ENCODE assay signal across 17 cellular contexts in the genomic region with DNA sequence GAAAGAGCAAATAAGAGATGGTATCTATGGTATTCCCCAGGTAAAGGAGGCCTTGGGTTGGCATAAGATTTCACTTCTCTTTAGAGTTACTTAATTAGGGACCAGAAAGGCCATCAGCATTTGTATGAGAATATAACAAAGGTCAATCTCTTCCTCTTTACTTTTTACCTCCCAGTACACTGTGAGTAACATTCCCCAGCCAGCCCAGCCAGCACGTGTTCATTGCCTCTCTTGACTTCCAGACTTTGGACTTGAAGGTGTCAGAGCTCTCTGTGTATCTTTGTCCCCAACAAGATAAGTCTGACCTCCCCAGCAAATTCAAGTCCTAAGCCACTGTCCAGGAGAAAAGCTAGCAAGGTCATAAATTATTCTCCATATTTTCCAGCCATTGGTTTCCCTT.
DNase-seq lines count a peak whose midpoint lies in the region; ATAC-seq, FAIRE-seq and TF ChIP-seq lines count a peak whose summit lies in the region.
"Had no signal": no experiment of that assay in that cellular context is flagged by ENCODE, and none has a peak within 500 bp of the region (broad histone marks: within the 10 kb centered on the region; RNA-seq: fewer than 3 reads in every experiment).

No MANE protein-coding gene starts in this region.

- no peaks in the 10 kb centered on the region for H4K20me1 ChIP-seq in HepG2 (ENCODE audit: insufficient read depth, low read length)
- no peaks in the 10 kb centered on the region for H4K20me1 ChIP-seq in hepatocyte (ENCODE audit: insufficient read depth, poor library complexity, severe bottlenecking)

- H2AFZ ChIP-seq in HepG2 (ENCODE audit: low read length) = no peak overlapping the region
- H2AFZ ChIP-seq in hepatocyte = no peak overlapping the region

- H3K79me2 ChIP-seq in HepG2 (ENCODE audit: insufficient read depth, low read length) (no peaks in the 10 kb centered on the region), hepatocyte (no peaks in the 10 kb centered on the region)

- intact Hi-C loops in HepG2 (cut with micrococcal nuclease; ENCODE audit: unreplicated experiment) = no loop called here

- no TSS peak for BruUV-seq in HepG2 (replicated peaks; lab: Mats Ljungman, UMichigan)

- no peaks in the 10 kb centered on the region for H3K27me3 ChIP-seq in liver (ENCODE audit: control insufficient read depth in 4 of 4, insufficient read depth in 4 of 4, low read length in 3 of 4)
- H3K27me3 ChIP-seq in HepG2 (ENCODE audit: control insufficient read depth in 1 of 2, insufficient read depth in 2 of 2, low read length in 2 of 2) = no peaks in the 10 kb centered on the region
- no peaks in the 10 kb centered on the region for H3K27me3 ChIP-seq in hepatocyte

- peaks cover 4 to 14% (median 6%) of the 10 kb centered on the region in 4 donors for H3K4me1 ChIP-seq in liver (ENCODE audit: control insufficient read depth in 4 of 4, insufficient read depth in 4 of 4, low read length in 3 of 4)
- no peaks in the 10 kb centered on the region for H3K4me1 ChIP-seq in HepG2 (ENCODE audit: insufficient read depth, low read length)
- no peaks in the 10 kb centered on the region for H3K4me1 ChIP-seq in hepatocyte (ENCODE audit: insufficient read depth)

- in situ Hi-C loops in HepG2 (cut with HindIII; ENCODE audit: extremely low pct_ligation_motif_present, low pct_unique_long_range_greater_than_20kb) = no loop called here

- no peak for TF ChIP-seq EP300 in HepG2 (IDR thresholded peaks at IDR 0.05; ENCODE audit: low read depth in 2 of 2, low read length in 2 of 2)
- no peak for TF ChIP-seq EP300 in HepG2 (CRISPR knock-in tag; IDR thresholded peaks at IDR 0.05; ENCODE audit: borderline replicate concordance)

- FAIRE-seq in HepG2 (lab: Jason Lieb, UNC) = no peak
- FAIRE-seq: G401.6, GM12891 had no signal

- TF ChIP-seq POLR2A in HepG2 (IDR thresholded peaks at IDR 0.05; ENCODE audit: insufficient read depth in 1 of 2, low read depth in 2 of 2, low read length in 2 of 2) = no peak

- POLR2A ChIA-PET in HepG2 (lab: Yijun Ruan, JAX) = no interaction called here

- no peaks in the 10 kb centered on the region for H3K9me3 ChIP-seq in liver (ENCODE audit: control insufficient read depth in 4 of 4, low read length in 3 of 4)
- peaks cover 48% of the 10 kb centered on the region for H3K9me3 ChIP-seq in HepG2 (ENCODE audit: low read length)
- H3K9me3 ChIP-seq in hepatocyte (ENCODE audit: low read depth) = no peaks in the 10 kb centered on the region

- CTCF ChIA-PET in HepG2 (lab: Yijun Ruan, JAX; ENCODE audit: low intra/inter-chr PET ratio, low total read pairs) = no interaction called here

- TF ChIP-seq CTCF in liver (IDR thresholded peaks at IDR 0.05; ENCODE audit: low read depth, low read length, missing input control) (no peak), HepG2 (CRISPR knock-in tag; IDR thresholded peaks at IDR 0.05) (no peak), hepatocyte (IDR thresholded peaks at IDR 0.05; ENCODE audit: poor library complexity) (no peak), GM20000 (IDR thresholded peaks at IDR 0.05; ENCODE audit: extremely low read depth, missing control alignments) (no peak)

- peaks cover 0 to 13% (median 6%) of the 10 kb centered on the region in 4 donors for H3K36me3 ChIP-seq in liver (ENCODE audit: control insufficient read depth in 4 of 4, insufficient read depth in 3 of 4, low read depth in 1 of 4, low read length in 3 of 4)
- H3K36me3 ChIP-seq in HepG2 (replicated peaks in 1 of 2; ENCODE audit: control insufficient read depth in 1 of 2, insufficient read depth in 2 of 2, low read length in 2 of 2) = no peaks in the 10 kb centered on the region
- no peaks in the 10 kb centered on the region for H3K36me3 ChIP-seq in hepatocyte (replicated peaks; ENCODE audit: insufficient read depth, low read depth)

- no peak for DNase-seq in HepG2 (ENCODE audit: low spot score)
- peak; percentile 41 for DNase-seq in hepatocyte (ENCODE audit: low spot score)
- DNase-seq in mucosa of gallbladder (ENCODE audit: low spot score) = peak; percentile 61
- no peak for DNase-seq in UCSD-AML1 (lab: John Stamatoyannopoulos, UW; ENCODE audit: unreplicated experiment)
- DNase-seq in GM20000 (ENCODE audit: low spot score) = no peak
- DNase-seq: ACHN; C1 segment of cervical spinal cord; CD4-positive, alpha-beta T cell; DMS79; H7; IMR-90 had no signal

- H3K27ac ChIP-seq in liver (ENCODE audit: low read depth in 1 of 2, low read length in 2 of 2) (peak overlapping the region in 1 of 2 donors; percentile 37), HepG2 (ENCODE audit: extremely low read length, insufficient read depth, low read length) (no peak overlapping the region), hepatocyte (no peak overlapping the region)
- H3K27ac ChIP-seq: HL-60 had no signal

- WGBS in liver = 35% methylated on average over 1 of the region's 1 CpG
- WGBS in HepG2 (ENCODE audit: low lambda C conversion rate) = 14% methylated on average over 1 of the region's 1 CpG
- 21% methylated on average over 1 of the region's 1 CpG for WGBS in hepatocyte (ENCODE audit: low lambda C conversion rate, missing lambda C conversion rate)

- TF ChIP-seq RAD21 in liver (IDR thresholded peaks at IDR 0.05) (no peak), HepG2 (CRISPR knock-in tag; IDR thresholded peaks at IDR 0.05) (no peak)

- H3K4me2 ChIP-seq in HepG2 (ENCODE audit: low read depth, low read length) (no peak overlapping the region), hepatocyte (no peak overlapping the region)

- no peak for ATAC-seq in HepG2
- no peak for ATAC-seq in GM21360 (IDR thresholded peaks at IDR 0.05; ENCODE audit: unreplicated experiment)
- ATAC-seq in GM19467 (IDR thresholded peaks at IDR 0.05; ENCODE audit: unreplicated experiment) = no peak

- no peak overlapping the region for H3K4me3 ChIP-seq in liver (ENCODE audit: low read depth in 1 of 3, low read length in 3 of 3)
- no peak overlapping the region for H3K4me3 ChIP-seq in HepG2 (replicated peaks in 1 of 3; ENCODE audit: insufficient read depth in 1 of 3, low read depth in 2 of 3, low read length in 3 of 3)
- no peak overlapping the region for H3K4me3 ChIP-seq in hepatocyte

- no peaks in the 10 kb centered on the region for H3K9me2 ChIP-seq in hepatocyte (replicated peaks; ENCODE audit: insufficient read depth)

- H3K9ac ChIP-seq in liver (ENCODE audit: low read depth in 1 of 2, low read length in 2 of 2) (no peak overlapping the region), HepG2 (ENCODE audit: insufficient read depth, low read depth, low read length) (no peak overlapping the region)

TF ChIP-seq in liver, 16 proteins besides CTCF, POLR2A, EP300 and RAD21 (continues in another document):
- no peak for TF ChIP-seq NR2F2 (IDR thresholded peaks at IDR 0.05)
- TF ChIP-seq ZBTB33 (IDR thresholded peaks at IDR 0.05) = no peak

TF ChIP-seq in HepG2, 621 proteins besides CTCF, POLR2A, EP300 and RAD21:
- TF ChIP-seq ZFP36L1 (CRISPR knock-in tag; IDR thresholded peaks at IDR 0.05) (no peak), ARNT2 (CRISPR knock-in tag; IDR thresholded peaks at IDR 0.05; ENCODE audit: low read depth) (no peak), ZFP82 (CRISPR knock-in tag; IDR thresholded peaks at IDR 0.05; ENCODE audit: borderline replicate concordance) (no peak), ZNF33B (CRISPR knock-in tag; IDR thresholded peaks at IDR 0.05) (no peak), ZNF639 (CRISPR knock-in tag; conservative IDR thresholded peaks at IDR 0.05) (no peak), NFE2L2 (IDR thresholded peaks at IDR 0.05; ENCODE audit: low read length) (no peak), ZBTB8A (CRISPR knock-in tag; IDR thresholded peaks at IDR 0.05; ENCODE audit: borderline replicate concordance, low read depth) (no peak), ZNF678 (CRISPR knock-in tag; IDR thresholded peaks at IDR 0.05) (no peak), ZNF382 (CRISPR knock-in tag; IDR thresholded peaks at IDR 0.05; ENCODE audit: borderline replicate concordance) (no peak), SMC3 (IDR thresholded peaks at IDR 0.05; ENCODE audit: low read length) (no peak), ZNF777 (CRISPR knock-in tag; IDR thresholded peaks at IDR 0.05) (no peak), CEBPB (IDR thresholded peaks at IDR 0.05; ENCODE audit: borderline replicate concordance, low read depth, low read length) (no peak), TRIM24 (CRISPR knock-in tag; IDR thresholded peaks at IDR 0.05) (no peak)
- TF ChIP-seq, protein P1, sequence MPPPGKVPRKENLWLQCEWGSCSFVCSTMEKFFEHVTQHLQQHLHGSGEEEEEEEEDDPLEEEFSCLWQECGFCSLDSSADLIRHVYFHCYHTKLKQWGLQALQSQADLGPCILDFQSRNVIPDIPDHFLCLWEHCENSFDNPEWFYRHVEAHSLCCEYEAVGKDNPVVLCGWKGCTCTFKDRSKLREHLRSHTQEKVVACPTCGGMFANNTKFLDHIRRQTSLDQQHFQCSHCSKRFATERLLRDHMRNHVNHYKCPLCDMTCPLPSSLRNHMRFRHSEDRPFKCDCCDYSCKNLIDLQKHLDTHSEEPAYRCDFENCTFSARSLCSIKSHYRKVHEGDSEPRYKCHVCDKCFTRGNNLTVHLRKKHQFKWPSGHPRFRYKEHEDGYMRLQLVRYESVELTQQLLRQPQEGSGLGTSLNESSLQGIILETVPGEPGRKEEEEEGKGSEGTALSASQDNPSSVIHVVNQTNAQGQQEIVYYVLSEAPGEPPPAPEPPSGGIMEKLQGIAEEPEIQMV (CRISPR knock-in tag; IDR thresholded peaks at IDR 0.05; ENCODE audit: low read depth) = no peak

Comparison
In these comparisons a context has a peak if more than half of its experiments do, and no peak if none do; other contexts are left out.
1. DNase-seq: peak in hepatocyte (single experiment) and mucosa of gallbladder (single experiment); none in HepG2 (single experiment), UCSD-AML1 (single experiment) and GM20000 (single experiment).